Comparison of ENCODE assay signal across 24 cellular contexts in the genomic region with DNA sequence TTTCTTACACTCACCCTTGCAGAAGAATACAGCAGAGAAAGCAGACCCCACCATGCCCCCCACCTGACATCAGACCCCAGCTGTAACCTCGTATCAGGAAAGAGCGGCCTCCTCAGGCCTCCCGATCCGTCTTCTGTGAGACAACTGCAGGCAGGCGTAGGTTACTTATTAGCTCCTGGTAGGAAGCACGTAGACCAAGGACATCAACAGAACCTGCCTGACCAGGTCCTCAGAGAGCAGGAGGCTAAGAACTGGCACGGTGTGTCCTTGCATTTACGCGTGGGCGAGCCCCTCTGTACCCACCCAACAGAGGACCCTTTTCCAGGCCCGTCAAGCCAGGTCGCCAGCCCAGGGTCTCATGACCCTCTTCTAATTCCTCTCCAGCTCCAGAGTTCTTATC. TPM values are rescaled to one million over a fixed set of nuclear protein-coding genes. Genes with fewer than 3 reads are reported as not detected.
DNase-seq lines count a peak whose midpoint lies in the region; ATAC-seq, FAIRE-seq and TF ChIP-seq lines count a peak whose summit lies in the region.
"Had no signal": no experiment of that assay in that cellular context is flagged by ENCODE, and none has a peak within 500 bp of the region (broad histone marks: within the 10 kb centered on the region; RNA-seq: fewer than 3 reads in every experiment).

No MANE protein-coding gene starts in this region.

- H3K4me3 ChIP-seq in breast epithelium (no peak overlapping the region), kidney (ENCODE audit: low read length in 2 of 2) (peak overlapping the region; percentile 11 to 18), spleen (no peak overlapping the region)
- H3K4me3 ChIP-seq: esophagus squamous epithelium, gastroesophageal sphincter, PC-9, thoracic aorta had no signal

- WGBS in spleen, 5 donors, result 93 to 98% (median 95%) methylated on average over 12 of the region's 12 CpGs

- H3K27ac ChIP-seq in breast epithelium (no peak overlapping the region), kidney (ENCODE audit: low read depth in 2 of 2, low read length in 2 of 2) (peak overlapping the region; percentile 61 to 65), spleen (no peak overlapping the region)
- H3K27ac ChIP-seq: gastroesophageal sphincter, PC-9, thoracic aorta had no signal

- intact Hi-C loops in breast epithelium (cut with DNase I; ENCODE audit: low total_unique reads), result no loop called here
- intact Hi-C loops in kidney (cut with DNase I), result no loop called here
- intact Hi-C loops in spleen (cut with DNase I; ENCODE audit: low total_unique reads), result no loop called here

- H3K36me3 ChIP-seq in breast epithelium (no peaks in the 10 kb centered on the region), kidney (ENCODE audit: control insufficient read depth in 1 of 2, insufficient read depth in 2 of 2, low read length in 2 of 2) (no peaks in the 10 kb centered on the region), spleen (peaks cover 0 to 29% (median 0%) of the 10 kb centered on the region in 6 donors)

- peaks cover 25% of the 10 kb centered on the region for H3K4me1 Mint-ChIP-seq in nephron progenitor cell

- in situ Hi-C loops in T47D (cut with HindIII; ENCODE audit: low pct_unique_long_range_greater_than_20kb, low sequenced_read_pairs), result no loop called here

- ATAC-seq in activated CD4-positive, CD25-positive, alpha-beta regulatory T cell treated with anti-CD3 and anti-CD28 coated beads, Interleukin-2, amount 50 U/mL, for 24 hours, result no peak
- ATAC-seq: effector memory CD8-positive, alpha-beta T cell; gastroesophageal sphincter; natural killer cell treated with Interleukin-12 subunit alpha and Interleukin-12 subunit beta and Interleukin-15 and Interleukin-18, amount 100 ng/mL, for 72 hours; stimulated activated naive B cell treated with anti-CD40 and anti-IgM and Interleukin-4, amounts not matched to agents 10 μg/mL and 1 μg/mL and 100 μg/mL, for 72 hours had no signal

- no peak for TF ChIP-seq POLR2A in breast epithelium (IDR thresholded peaks at IDR 0.05)
- no peak for TF ChIP-seq POLR2A in spleen (IDR thresholded peaks at IDR 0.05)

- TF ChIP-seq CTCF in breast epithelium (IDR thresholded peaks at IDR 0.05) (no peak), kidney (IDR thresholded peaks at IDR 0.05; ENCODE audit: borderline replicate concordance, extremely low read depth, insufficient read depth) (no peak), nephron progenitor cell (IDR thresholded peaks at IDR 0.05) (no peak), spleen (IDR thresholded peaks at IDR 0.05 in 8 of 11, conservative IDR thresholded peaks at IDR 0.05 in 3 of 11) (no peak)

- H3K9me3 Mint-ChIP-seq in nephron progenitor cell, result peaks cover 16% of the 10 kb centered on the region
- H3K9me3 Mint-ChIP-seq: activated T-helper 2 cell treated with anti-CD3 and anti-CD28 coated beads, Interferon-gamma antibody, Interleukin-2, Interleukin-4, amounts not matched to agents 10 μg/mL and 5 μg/mL and 100 μg/mL, durations not matched to agents 14 hours and 24 hours and 36 hours; effector memory CD8-positive, alpha-beta T cell; HFFc6; natural killer cell treated with Interleukin-12 subunit alpha and Interleukin-12 subunit beta and Interleukin-15 and Interleukin-18, amount 100 ng/mL, for 72 hours had no signal

- no peak overlapping the region for H3K9ac ChIP-seq in kidney (ENCODE audit: low read length in 2 of 2)

- no peak overlapping the region for H3K4me3 Mint-ChIP-seq in nephron progenitor cell
- H3K4me3 Mint-ChIP-seq: activated naive CD8-positive, alpha-beta T cell treated with anti-CD3 and anti-CD28 coated beads for 36 hours; effector memory CD8-positive, alpha-beta T cell; HFFc6; natural killer cell treated with Interleukin-12 subunit alpha and Interleukin-12 subunit beta and Interleukin-15 and Interleukin-18, amount 100 ng/mL, for 72 hours; stimulated activated naive B cell treated with anti-CD40 and anti-IgM and Interleukin-4, amounts not matched to agents 10 μg/mL and 1 μg/mL and 100 μg/mL, for 72 hours had no signal

- H3K27me3 ChIP-seq in breast epithelium (no peaks in the 10 kb centered on the region), spleen (replicated peaks in 1 of 7) (no peaks in the 10 kb centered on the region)
- H3K27me3 ChIP-seq: esophagus squamous epithelium, gastroesophageal sphincter had no signal

- FAIRE-seq in kidney (lab: Jason Lieb, UNC), result no peak
- FAIRE-seq: GM19239 had no signal

- no peaks in the 10 kb centered on the region for H3K4me1 ChIP-seq in breast epithelium
- peaks cover 13 to 16% of the 10 kb centered on the region in 2 donors for H3K4me1 ChIP-seq in kidney (ENCODE audit: control insufficient read depth in 1 of 2, insufficient read depth in 1 of 2, low read depth in 1 of 2, low read length in 2 of 2)
- peaks cover 0 to 21% (median 0%) of the 10 kb centered on the region in 6 donors for H3K4me1 ChIP-seq in spleen

- peak overlapping the region; percentile 44 for H3K27ac Mint-ChIP-seq in nephron progenitor cell
- H3K27ac Mint-ChIP-seq: activated naive CD8-positive, alpha-beta T cell treated with anti-CD3 and anti-CD28 coated beads for 36 hours; activated T-helper 2 cell treated with anti-CD3 and anti-CD28 coated beads, Interferon-gamma antibody, Interleukin-2, Interleukin-4, amounts not matched to agents 10 μg/mL and 5 μg/mL and 100 μg/mL, durations not matched to agents 14 hours and 24 hours and 36 hours; HFFc6; natural killer cell treated with Interleukin-12 subunit alpha and Interleukin-12 subunit beta and Interleukin-15 and Interleukin-18, amount 100 ng/mL, for 72 hours had no signal

- H3K9me3 ChIP-seq in breast epithelium, result no peaks in the 10 kb centered on the region
- H3K9me3 ChIP-seq in kidney (ENCODE audit: control insufficient read depth in 1 of 2, low read length in 2 of 2), result no peaks in the 10 kb centered on the region
- H3K9me3 ChIP-seq in spleen, result no peaks in the 10 kb centered on the region
- H3K9me3 ChIP-seq: esophagus squamous epithelium, gastroesophageal sphincter, thoracic aorta had no signal

- H3K27me3 Mint-ChIP-seq in nephron progenitor cell (ENCODE audit: low read depth, poor library complexity), result no peaks in the 10 kb centered on the region
- H3K27me3 Mint-ChIP-seq: activated naive CD8-positive, alpha-beta T cell treated with anti-CD3 and anti-CD28 coated beads for 36 hours; effector memory CD8-positive, alpha-beta T cell; natural killer cell treated with Interleukin-12 subunit alpha and Interleukin-12 subunit beta and Interleukin-15 and Interleukin-18, amount 100 ng/mL, for 72 hours; stimulated activated naive B cell treated with anti-CD40 and anti-IgM and Interleukin-4, amounts not matched to agents 10 μg/mL and 1 μg/mL and 100 μg/mL, for 72 hours had no signal

- peaks cover 55% of the 10 kb centered on the region for H3K36me3 Mint-ChIP-seq in nephron progenitor cell (ENCODE audit: low read depth)
- H3K36me3 Mint-ChIP-seq: natural killer cell treated with Interleukin-12 subunit alpha and Interleukin-12 subunit beta and Interleukin-15 and Interleukin-18, amount 100 ng/mL, for 72 hours had no signal

- DNase-seq in T47D (ENCODE audit: low read depth in 1 of 2, low spot score in 1 of 2) (peak; percentile 41 to 70), breast epithelium (ENCODE audit: low spot score in 2 of 2) (no peak), kidney (no peak), nephron progenitor cell (no peak), spleen (no peak), ecto neural progenitor cell (ENCODE audit: low spot score) (no peak), NCI-H2029 (lab: John Stamatoyannopoulos, UW) (no peak)
- DNase-seq: activated CD4-positive, alpha-beta T cell treated with anti-CD3 and anti-CD28 coated beads for 48 hours; activated naive CD8-positive, alpha-beta T cell treated with anti-CD3 and anti-CD28 coated beads for 36 hours; AML-193; effector memory CD8-positive, alpha-beta T cell; esophagus squamous epithelium; HFFc6; Kasumi-1; kidney glomerular epithelial cell; NCI-H187 treated with DMSO at 0.1 percent for 48 hours; PC-9; stimulated activated naive B cell treated with anti-CD40 and anti-IgM and Interleukin-4, amounts not matched to agents 10 μg/mL and 1 μg/mL and 100 μg/mL, for 72 hours had no signal

RNA-seq across cellular contexts. Expression of a gene that starts 51.0 kb away (rescaled TPM):
- total RNA-seq in breast epithelium, result 10 to 100 TPM; 26.9 to 67.7 (median 53.4) TPM
- 61.5 TPM for total RNA-seq in kidney
- polyA plus RNA-seq in kidney (ENCODE audit: insufficient read depth, low read depth, low replicate concordance), result 68.1 TPM
- 10 to 100 TPM; 21.5 to 36.9 (median 26.7) TPM for total RNA-seq in spleen
- 10 to 100 TPM; 16.1 to 20.0 (median 19.4) TPM for polyA plus RNA-seq in spleen

Comparison
In these comparisons a context has a peak if more than half of its experiments do, and no peak if none do; other contexts are left out.
1. DNase-seq: peak in T47D (2 of 2); none in breast epithelium (0 of 2), kidney (single experiment), nephron progenitor cell (single experiment), spleen (single experiment), ecto neural progenitor cell (single experiment) and NCI-H2029 (single experiment).
2. H3K27ac ChIP-seq: peak in kidney (2 of 2); none in breast epithelium (0 of 2) and spleen (0 of 8).
3. H3K4me3 ChIP-seq: peak in kidney (2 of 2); none in breast epithelium (0 of 3) and spleen (0 of 8).